ENCODE assay signal across 8 cellular contexts in genomic region chr16:1942810-1943726, GRCh38. TPM values are rescaled to one million over a fixed set of nuclear protein-coding genes. Genes with fewer than 3 reads are reported as not detected.
A peak's percentile ranks its signal among the peaks of the same experiment; 100 is the strongest.
DNase-seq lines count a peak whose midpoint lies in the region; ATAC-seq and TF ChIP-seq lines count a peak whose summit lies in the region.

TSS of gene MSRB1 (minus strand) at chr16:1943199. CDS start at chr16:1943156, 43 bp downstream.

- H3K4me1 Mint-ChIP-seq in dendritic cell treated with granulocyte-macrophage colony-stimulating factor and Interleukin-4, amounts not matched to agents 40 ng/mL and 50 ng/mL, for 4 days (ENCODE audit: low read depth), result peaks cover 68% of the 10 kb centered on the region

- under 1% methylated on average over 77 of the region's 77 CpGs for WGBS in liver

- H3K4me3 ChIP-seq in liver (ENCODE audit: low read depth in 1 of 3, low read length in 3 of 3), result peak within 1 kb of the TSS; percentile 65 to 92 (median 91)

- H3K9me3 ChIP-seq in liver (ENCODE audit: control insufficient read depth in 4 of 4, low read length in 3 of 4), result no peaks in the 10 kb centered on the region

- no peaks in the 10 kb centered on the region for H3K9me3 Mint-ChIP-seq in dendritic cell treated with granulocyte-macrophage colony-stimulating factor and Interleukin-4, amounts not matched to agents 40 ng/mL and 50 ng/mL, for 4 days

- no peak for TF ChIP-seq CTCF in liver (IDR thresholded peaks at IDR 0.05; ENCODE audit: low read depth, low read length, missing input control)

- H3K4me1 ChIP-seq in liver (ENCODE audit: control insufficient read depth in 4 of 4, insufficient read depth in 4 of 4, low read length in 3 of 4), result peaks cover 11 to 52% (median 40%) of the 10 kb centered on the region in 4 donors

- peak within 1 kb of the TSS; percentile 98 for H3K4me3 Mint-ChIP-seq in dendritic cell treated with granulocyte-macrophage colony-stimulating factor and Interleukin-4, amounts not matched to agents 40 ng/mL and 50 ng/mL, for 4 days

- TF ChIP-seq RAD21 in liver (IDR thresholded peaks at IDR 0.05), result no peak

- no peaks in the 10 kb centered on the region for H3K27me3 ChIP-seq in liver (ENCODE audit: control insufficient read depth in 4 of 4, insufficient read depth in 4 of 4, low read length in 3 of 4)

- H3K27ac ChIP-seq in liver (ENCODE audit: low read depth in 1 of 2, low read length in 2 of 2), result peak within 1 kb of the TSS; percentile 95 to 96

- peaks cover 4 to 17% (median 12%) of the 10 kb centered on the region in 4 donors for H3K36me3 ChIP-seq in liver (ENCODE audit: control insufficient read depth in 4 of 4, insufficient read depth in 3 of 4, low read depth in 1 of 4, low read length in 3 of 4)

- H3K9ac ChIP-seq in liver (ENCODE audit: low read depth in 1 of 2, low read length in 2 of 2), result peak within 1 kb of the TSS; percentile 75 to 77

- H3K36me3 Mint-ChIP-seq in dendritic cell treated with granulocyte-macrophage colony-stimulating factor and Interleukin-4, amounts not matched to agents 40 ng/mL and 50 ng/mL, for 4 days (ENCODE audit: low read depth), result peaks cover 44% of the 10 kb centered on the region

- H3K27me3 Mint-ChIP-seq in dendritic cell treated with granulocyte-macrophage colony-stimulating factor and Interleukin-4, amounts not matched to agents 40 ng/mL and 50 ng/mL, for 4 days, result no peaks in the 10 kb centered on the region

- H3K27ac Mint-ChIP-seq in dendritic cell treated with granulocyte-macrophage colony-stimulating factor and Interleukin-4, amounts not matched to agents 40 ng/mL and 50 ng/mL, for 4 days, result peak within 1 kb of the TSS; percentile 95

- DNase-seq in C1 segment of cervical spinal cord (lab: John Stamatoyannopoulos, UW), result peak; percentile 71 to 99 (median 96)
- peak; percentile 92 for DNase-seq in NCI-H774 (lab: John Stamatoyannopoulos, UW)
- peak; percentile 98 to 99 for DNase-seq in activated CD4-positive, alpha-beta T cell treated with anti-CD3 and anti-CD28 coated beads, Interleukin-2, amount 50 U/mL, for 4 hours
- DNase-seq in stimulated activated CD4-positive, alpha-beta T cell treated with anti-CD3 and anti-CD28 coated beads, Interleukin-4, amount 100 ng/mL, for 24 hours, result peak; percentile 100

- peak; percentile 86 for ATAC-seq in GM19395 (IDR thresholded peaks at IDR 0.05; ENCODE audit: unreplicated experiment)
- peak; percentile 87 for ATAC-seq in HG03565 (IDR thresholded peaks at IDR 0.05; ENCODE audit: unreplicated experiment)

- intact Hi-C loops in dendritic cell treated with granulocyte-macrophage colony-stimulating factor and Interleukin-4, amounts not matched to agents 40 ng/mL and 50 ng/mL, for 4 days (cut with micrococcal nuclease), result no loop called here

TF ChIP-seq in liver, 16 proteins besides CTCF, POLR2A, EP300 and RAD21:
- TF ChIP-seq HNF4A (conservative IDR thresholded peaks at IDR 0.05) (peak; percentile 40 to 46), REST (IDR thresholded peaks at IDR 0.05) (peak; percentile 92), GABPA (IDR thresholded peaks at IDR 0.05 in 1 of 2, conservative IDR thresholded peaks at IDR 0.05 in 1 of 2) (peak; percentile 19 to 88), JUND (IDR thresholded peaks at IDR 0.05) (no peak), EGR1 (IDR thresholded peaks at IDR 0.05; ENCODE audit: low read depth in 2 of 2) (peak in 1 of 2 donors; percentile 51), FOXA1 (IDR thresholded peaks at IDR 0.05) (no peak), ATF3 (IDR thresholded peaks at IDR 0.05) (no peak), FOXA2 (IDR thresholded peaks at IDR 0.05) (no peak), ZBTB33 (IDR thresholded peaks at IDR 0.05) (no peak), HNF4G (IDR thresholded peaks at IDR 0.05) (no peak), MAX (IDR thresholded peaks at IDR 0.05) (no peak), RXRA (IDR thresholded peaks at IDR 0.05) (peak; percentile 43 to 45), TAF1 (conservative IDR thresholded peaks at IDR 0.05) (peak; percentile 89), SP1 (IDR thresholded peaks at IDR 0.05) (peak; percentile 93), NR2F2 (IDR thresholded peaks at IDR 0.05) (no peak), YY1 (IDR thresholded peaks at IDR 0.05) (peak; percentile 79)

RNA-seq across cellular contexts. Expression of gene MSRB1, which starts in this region (rescaled TPM):
- total RNA-seq in liver, result 10 to 100 TPM; 32.2 to 43.9 TPM
- polyA plus RNA-seq in liver, result 100 to 1,000 TPM; 152 to 169 TPM

Comparison
In these comparisons a context has a peak if more than half of its experiments do, and no peak if none do; other contexts are left out.
1. Peak in every context shown above with its lines: DNase-seq, ATAC-seq, H3K4me3 ChIP-seq and H3K27ac ChIP-seq.